Comparison of ENCODE assay signal across 23 cellular contexts in the genomic region with DNA sequence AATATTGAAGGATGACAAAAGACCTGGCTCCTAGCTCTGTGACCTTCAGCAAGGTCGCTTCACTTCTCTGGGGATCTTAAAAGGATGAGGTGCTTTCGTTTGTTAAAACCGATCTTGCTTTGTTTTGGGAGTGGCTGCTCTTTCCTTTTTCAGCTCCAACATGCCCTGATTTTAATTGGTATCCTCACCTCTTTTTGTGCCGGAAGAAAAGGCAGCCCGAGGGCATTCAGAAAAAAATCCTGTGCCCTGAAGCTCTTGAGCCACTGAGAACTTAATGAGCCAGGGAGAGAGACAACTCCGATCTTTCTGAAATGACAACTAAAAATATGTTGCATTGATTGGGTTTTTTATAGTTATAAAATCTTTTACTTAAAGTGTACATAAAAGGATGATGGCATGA. TPM values are rescaled to one million over a fixed set of nuclear protein-coding genes. Genes with fewer than 3 reads are reported as not detected.
DNase-seq lines count a peak whose midpoint lies in the region; ATAC-seq and TF ChIP-seq lines count a peak whose summit lies in the region.
"Had no signal": no experiment of that assay in that cellular context is flagged by ENCODE, and none has a peak within 500 bp of the region (broad histone marks: within the 10 kb centered on the region; RNA-seq: fewer than 3 reads in every experiment).

No MANE protein-coding gene starts in this region.

- TF ChIP-seq POLR2A in breast epithelium (IDR thresholded peaks at IDR 0.05): no peak

- no peak for ATAC-seq in HG02852 (IDR thresholded peaks at IDR 0.05; ENCODE audit: unreplicated experiment)
- ATAC-seq in HG02973 (IDR thresholded peaks at IDR 0.05; ENCODE audit: unreplicated experiment): no peak
- no peak for ATAC-seq in GM18873 (IDR thresholded peaks at IDR 0.05; ENCODE audit: low FRiP score, unreplicated experiment)
- ATAC-seq: CD8-positive, alpha-beta T cell; PC-3 had no signal

- CTCF ChIA-PET in mammary epithelial cell (lab: Charles Lee; ENCODE audit: low non-redundant PET): interaction anchor here (0.7 kb wide), 1 partner anchor 23 kb away, joined by 3 read pairs; no protein-coding TSS in a partner anchor

- H3K4me3 ChIP-seq in mammary epithelial cell (replicated peaks in 1 of 3; ENCODE audit: insufficient read depth in 1 of 3, low read depth in 2 of 3, low read length in 3 of 3) (no peak overlapping the region), breast epithelium (no peak overlapping the region)
- H3K4me3 ChIP-seq: BLaER1 treated with 17β-estradiol and CSF1 and Interleukin-3, amounts not matched to agents 10 nM and 100 nM had no signal

- H4K20me1 ChIP-seq in mammary epithelial cell (ENCODE audit: insufficient read depth, low read length): no peaks in the 10 kb centered on the region
- H4K20me1 ChIP-seq: BLaER1 treated with 17β-estradiol and CSF1 and Interleukin-3, amounts not matched to agents 10 nM and 100 nM had no signal

- H3K9ac ChIP-seq in mammary epithelial cell (ENCODE audit: insufficient read depth, low read length): no peak overlapping the region
- H3K9ac ChIP-seq: BLaER1 treated with 17β-estradiol and CSF1 and Interleukin-3, amounts not matched to agents 10 nM and 100 nM; SK-N-SH had no signal

- no peak for DNase-seq in mammary epithelial cell
- DNase-seq in breast epithelium (ENCODE audit: low spot score in 2 of 2): no peak
- peak; percentile 37 for DNase-seq in NCI-H1417 treated with DMSO at 0.1 percent for 48 hours (lab: John Stamatoyannopoulos, UW)
- peak; percentile 56 for DNase-seq in NCI-H69 (lab: John Stamatoyannopoulos, UW)
- no peak for DNase-seq in OCI-M2 (lab: John Stamatoyannopoulos, UW; ENCODE audit: unreplicated experiment)
- DNase-seq: CD8-positive, alpha-beta T cell; GOT3; HFFc6; KBM-7; MV-4-11; NCI-H1436 treated with DMSO at 0.1 percent for 48 hours; NCI-H446; NCI-H526 treated with DMSO at 0.1 percent for 48 hours; PC-3; RPMI8226; SHP77 treated with DMSO at 0.1 percent for 48 hours; SK-N-SH had no signal

- TF ChIP-seq CTCF in mammary epithelial cell (conservative IDR thresholded peaks at IDR 0.05 in 1 of 2, IDR thresholded peaks at IDR 0.05 in 1 of 2; ENCODE audit: extremely low read depth in 1 of 2, insufficient read depth in 1 of 2, low read depth in 1 of 2, low read length in 2 of 2) (no peak), breast epithelium (IDR thresholded peaks at IDR 0.05) (no peak)

- H3K27ac ChIP-seq in mammary epithelial cell (ENCODE audit: insufficient read depth, low read depth, low read length) (no peak overlapping the region), breast epithelium (no peak overlapping the region)
- H3K27ac ChIP-seq: BLaER1 treated with 17β-estradiol and CSF1 and Interleukin-3, amounts not matched to agents 10 nM and 100 nM had no signal

- H3K79me2 ChIP-seq in mammary epithelial cell (ENCODE audit: insufficient read depth, low read length): no peaks in the 10 kb centered on the region

- H3K4me2 ChIP-seq in mammary epithelial cell (ENCODE audit: insufficient read depth, low read depth, low read length): peak overlapping the region; percentile 45
- H3K4me2 ChIP-seq: BLaER1 treated with 17β-estradiol and CSF1 and Interleukin-3, amounts not matched to agents 10 nM and 100 nM; SK-N-SH had no signal

- intact Hi-C loops in mammary epithelial cell (cut with micrococcal nuclease): no loop called here
- intact Hi-C loops in breast epithelium (cut with DNase I; ENCODE audit: low total_unique reads): no loop called here

- dilution Hi-C loops in mammary epithelial cell (cut with HindIII; ENCODE audit: low sequenced_read_pairs): no loop called here

- H3K4me1 ChIP-seq in mammary epithelial cell (ENCODE audit: insufficient read depth, low read length) (peaks cover 18% of the 10 kb centered on the region), breast epithelium (no peaks in the 10 kb centered on the region)
- H3K4me1 ChIP-seq: BLaER1 treated with 17β-estradiol and CSF1 and Interleukin-3, amounts not matched to agents 10 nM and 100 nM had no signal

- no peak overlapping the region for H2AFZ ChIP-seq in mammary epithelial cell (ENCODE audit: low read depth, low read length)

- 18% methylated on average over 6 of the region's 6 CpGs for WGBS in mammary epithelial cell (ENCODE audit: low coverage, missing lambda C conversion rate)

- no TSS peak for BruUV-seq in mammary epithelial cell (replicated peaks; lab: Mats Ljungman, UMichigan)

- in situ Hi-C loops in mammary epithelial cell (cut with MboI; ENCODE audit: low sequenced_read_pairs in 2 of 2): no loop called here

- H3K9me3 ChIP-seq in mammary epithelial cell (replicated peaks; ENCODE audit: insufficient read depth, low read length) (no peaks in the 10 kb centered on the region), breast epithelium (no peaks in the 10 kb centered on the region)
- H3K9me3 ChIP-seq: BLaER1 treated with 17β-estradiol and CSF1 and Interleukin-3, amounts not matched to agents 10 nM and 100 nM; SK-N-SH had no signal

- H3K27me3 ChIP-seq in mammary epithelial cell (ENCODE audit: insufficient read depth, low read length) (no peaks in the 10 kb centered on the region), breast epithelium (no peaks in the 10 kb centered on the region)
- H3K27me3 ChIP-seq: BLaER1 treated with 17β-estradiol and CSF1 and Interleukin-3, amounts not matched to agents 10 nM and 100 nM had no signal

- H3K36me3 ChIP-seq in mammary epithelial cell (ENCODE audit: insufficient read depth, low read length) (no peaks in the 10 kb centered on the region), breast epithelium (no peaks in the 10 kb centered on the region)
- H3K36me3 ChIP-seq: BLaER1 treated with 17β-estradiol and CSF1 and Interleukin-3, amounts not matched to agents 10 nM and 100 nM had no signal

RNA-seq across cellular contexts. Expression of a gene that starts 19.4 kb away (rescaled TPM):
- total RNA-seq in mammary epithelial cell (under 1 TPM in 1 of 2 donors, not detected in 1; 0.17 TPM), breast epithelium (1 to 10 TPM in 2 of 3 donors, under 1 TPM in 1; 0.64 to 2.0 (median 1.0) TPM)
- polyA plus RNA-seq in mammary epithelial cell: not detected
- not detected for polyA minus RNA-seq in mammary epithelial cell
- total RNA-seq: A673; CD8-positive, alpha-beta T cell; HepG2; HFFc6; PC-3 had no signal
- polyA plus RNA-seq: HepG2 had no signal

Comparison
In these comparisons a context has a peak if more than half of its experiments do, and no peak if none do; other contexts are left out.
1. DNase-seq: peak in NCI-H1417 treated with DMSO at 0.1 percent for 48 hours (single experiment) and NCI-H69 (single experiment); none in mammary epithelial cell (single experiment), breast epithelium (0 of 2) and OCI-M2 (single experiment).